ENCODE assay signal across 8 cellular contexts in the genomic region with DNA sequence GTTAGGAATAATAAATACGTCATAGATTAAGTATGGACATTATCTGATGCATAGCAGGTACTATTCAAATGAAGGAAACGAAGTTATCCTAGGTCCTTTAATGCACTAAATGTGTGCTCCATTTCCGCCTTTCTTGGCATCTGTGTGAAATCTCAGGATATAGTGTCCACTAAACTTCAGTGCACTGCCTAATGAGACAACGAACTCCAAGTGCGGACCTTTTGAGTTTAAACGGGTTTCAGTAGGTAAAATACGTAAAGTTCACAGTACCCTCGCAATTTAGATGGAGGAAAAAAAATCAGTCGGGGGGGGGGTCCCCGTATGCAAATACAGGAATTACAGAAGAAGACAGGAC. TPM values are rescaled to one million over a fixed set of nuclear protein-coding genes. Genes with fewer than 3 reads are reported as not detected.
A peak's percentile ranks its signal among the peaks of the same experiment; 100 is the strongest.
DNase-seq lines count a peak whose midpoint lies in the region; ATAC-seq, FAIRE-seq and TF ChIP-seq lines count a peak whose summit lies in the region.

No MANE protein-coding gene starts in this region.

- peaks cover 7% of the 10 kb centered on the region for H3K27me3 Mint-ChIP-seq in brain

- H3K9me3 Mint-ChIP-seq in brain: peaks cover 0 to 9% (median 0%) of the 10 kb centered on the region in 5 experiments

- no peak for TF ChIP-seq EP300 in tibial nerve (IDR thresholded peaks at IDR 0.05)

- H3K27me3 ChIP-seq in liver (ENCODE audit: control insufficient read depth in 4 of 4, insufficient read depth in 4 of 4, low read length in 3 of 4) (no peaks in the 10 kb centered on the region), tibial nerve (no peaks in the 10 kb centered on the region)

- peak overlapping the region; percentile 82 to 99 for H3K9ac ChIP-seq in liver (ENCODE audit: low read depth in 1 of 2, low read length in 2 of 2)

- H3K4me1 Mint-ChIP-seq in brain: peaks cover 36% of the 10 kb centered on the region

- TF ChIP-seq CTCF in brain (conservative IDR thresholded peaks at IDR 0.05) (no peak), liver (IDR thresholded peaks at IDR 0.05; ENCODE audit: low read depth, low read length, missing input control) (no peak), tibial nerve (IDR thresholded peaks at IDR 0.05) (no peak)

- TF ChIP-seq RAD21 in liver (IDR thresholded peaks at IDR 0.05): no peak

- no peaks in the 10 kb centered on the region for H3K36me3 Mint-ChIP-seq in brain

- no peaks in the 10 kb centered on the region for H3K9me3 ChIP-seq in liver (ENCODE audit: control insufficient read depth in 4 of 4, low read length in 3 of 4)
- H3K9me3 ChIP-seq in tibial nerve: peaks cover 0 to under 1% (median 0%) of the 10 kb centered on the region in 4 donors

- H3K27ac ChIP-seq in liver (ENCODE audit: low read depth in 1 of 2, low read length in 2 of 2) (peak overlapping the region; percentile 96 to 100), tibial nerve (peak overlapping the region; percentile 96 to 99 (median 98))

- TF ChIP-seq POLR2A in tibial nerve (IDR thresholded peaks at IDR 0.05): no peak
- TF ChIP-seq POLR2A in GM12891 (IDR thresholded peaks at IDR 0.05; ENCODE audit: low read depth, low read length): no peak

- peak overlapping the region; percentile 64 to 79 (median 68) for H3K4me3 ChIP-seq in liver (ENCODE audit: low read depth in 1 of 3, low read length in 3 of 3)
- H3K4me3 ChIP-seq in tibial nerve: peak overlapping the region; percentile 69 to 96 (median 90)

- 4% methylated on average over 10 of the region's 10 CpGs for WGBS in liver
- WGBS in tibial nerve, 2 donors: 3 to 4% methylated on average over 10 of the region's 10 CpGs

- peaks cover 0 to 21% (median 6%) of the 10 kb centered on the region in 4 donors for H3K4me1 ChIP-seq in liver (ENCODE audit: control insufficient read depth in 4 of 4, insufficient read depth in 4 of 4, low read length in 3 of 4)
- peaks cover 0 to 27% (median 8%) of the 10 kb centered on the region in 4 donors for H3K4me1 ChIP-seq in tibial nerve

- FAIRE-seq in HTR-8/SVneo (lab: Jason Lieb, UNC) (no peak), GM12891 (lab: Jason Lieb, UNC) (no peak)

- H3K4me3 Mint-ChIP-seq in brain: peak overlapping the region; percentile 88 to 99 (median 94)

- H3K36me3 ChIP-seq in liver (ENCODE audit: control insufficient read depth in 4 of 4, insufficient read depth in 3 of 4, low read depth in 1 of 4, low read length in 3 of 4): no peaks in the 10 kb centered on the region
- no peaks in the 10 kb centered on the region for H3K36me3 ChIP-seq in tibial nerve

- DNase-seq in HTR-8/SVneo (ENCODE audit: insufficient read length, low spot score): peak; percentile 24
- DNase-seq in tibial nerve (ENCODE audit: low spot score in 2 of 2): no peak
- no peak for DNase-seq in GM12891 (ENCODE audit: insufficient read length, low spot score)
- no peak for DNase-seq in activated CD8-positive, alpha-beta memory T cell treated with anti-CD3 and anti-CD28 coated beads for 24 hours
- DNase-seq in NCI-H1436 (lab: John Stamatoyannopoulos, UW): no peak

- H3K27ac Mint-ChIP-seq in brain: peak overlapping the region; percentile 71 to 99 (median 89)

- peak; percentile 1 for ATAC-seq in GM18498 (IDR thresholded peaks at IDR 0.05; ENCODE audit: unreplicated experiment)

TF ChIP-seq in liver, 16 proteins besides CTCF, POLR2A, EP300 and RAD21 (continues in another document):
- TF ChIP-seq RXRA (IDR thresholded peaks at IDR 0.05) (no peak), SP1 (IDR thresholded peaks at IDR 0.05) (no peak), EGR1 (IDR thresholded peaks at IDR 0.05; ENCODE audit: low read depth in 2 of 2) (no peak), GABPA (IDR thresholded peaks at IDR 0.05 in 1 of 2, conservative IDR thresholded peaks at IDR 0.05 in 1 of 2) (no peak), TAF1 (conservative IDR thresholded peaks at IDR 0.05) (no peak), JUND (IDR thresholded peaks at IDR 0.05) (no peak), YY1 (IDR thresholded peaks at IDR 0.05) (no peak), HNF4A (conservative IDR thresholded peaks at IDR 0.05) (no peak)
- TF ChIP-seq, protein P1, sequence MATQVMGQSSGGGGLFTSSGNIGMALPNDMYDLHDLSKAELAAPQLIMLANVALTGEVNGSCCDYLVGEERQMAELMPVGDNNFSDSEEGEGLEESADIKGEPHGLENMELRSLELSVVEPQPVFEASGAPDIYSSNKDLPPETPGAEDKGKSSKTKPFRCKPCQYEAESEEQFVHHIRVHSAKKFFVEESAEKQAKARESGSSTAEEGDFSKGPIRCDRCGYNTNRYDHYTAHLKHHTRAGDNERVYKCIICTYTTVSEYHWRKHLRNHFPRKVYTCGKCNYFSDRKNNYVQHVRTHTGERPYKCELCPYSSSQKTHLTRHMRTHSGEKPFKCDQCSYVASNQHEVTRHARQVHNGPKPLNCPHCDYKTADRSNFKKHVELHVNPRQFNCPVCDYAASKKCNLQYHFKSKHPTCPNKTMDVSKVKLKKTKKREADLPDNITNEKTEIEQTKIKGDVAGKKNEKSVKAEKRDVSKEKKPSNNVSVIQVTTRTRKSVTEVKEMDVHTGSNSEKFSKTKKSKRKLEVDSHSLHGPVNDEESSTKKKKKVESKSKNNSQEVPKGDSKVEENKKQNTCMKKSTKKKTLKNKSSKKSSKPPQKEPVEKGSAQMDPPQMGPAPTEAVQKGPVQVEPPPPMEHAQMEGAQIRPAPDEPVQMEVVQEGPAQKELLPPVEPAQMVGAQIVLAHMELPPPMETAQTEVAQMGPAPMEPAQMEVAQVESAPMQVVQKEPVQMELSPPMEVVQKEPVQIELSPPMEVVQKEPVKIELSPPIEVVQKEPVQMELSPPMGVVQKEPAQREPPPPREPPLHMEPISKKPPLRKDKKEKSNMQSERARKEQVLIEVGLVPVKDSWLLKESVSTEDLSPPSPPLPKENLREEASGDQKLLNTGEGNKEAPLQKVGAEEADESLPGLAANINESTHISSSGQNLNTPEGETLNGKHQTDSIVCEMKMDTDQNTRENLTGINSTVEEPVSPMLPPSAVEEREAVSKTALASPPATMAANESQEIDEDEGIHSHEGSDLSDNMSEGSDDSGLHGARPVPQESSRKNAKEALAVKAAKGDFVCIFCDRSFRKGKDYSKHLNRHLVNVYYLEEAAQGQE (IDR thresholded peaks at IDR 0.05): no peak
- TF ChIP-seq, protein P2, sequence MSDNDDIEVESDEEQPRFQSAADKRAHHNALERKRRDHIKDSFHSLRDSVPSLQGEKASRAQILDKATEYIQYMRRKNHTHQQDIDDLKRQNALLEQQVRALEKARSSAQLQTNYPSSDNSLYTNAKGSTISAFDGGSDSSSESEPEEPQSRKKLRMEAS (IDR thresholded peaks at IDR 0.05): no peak

TF ChIP-seq in GM12891, 5 proteins besides CTCF, POLR2A, EP300 and RAD21:
- TF ChIP-seq TAF1 (IDR thresholded peaks at IDR 0.05; ENCODE audit: low read depth, low read length) (no peak), SPI1 (IDR thresholded peaks at IDR 0.05; ENCODE audit: low read depth, low read length) (no peak), POU2F2 (IDR thresholded peaks at IDR 0.05; ENCODE audit: low read depth, low read length) (no peak), PAX5 (IDR thresholded peaks at IDR 0.05; ENCODE audit: insufficient read depth, low read length, severe bottlenecking) (no peak), POLR2AphosphoS5 (IDR thresholded peaks at IDR 0.05; ENCODE audit: low read depth, low read length) (no peak)

RNA-seq across cellular contexts. Expression of a gene that starts 0.8 kb away (rescaled TPM):
- polyA plus RNA-seq in brain (ENCODE audit: insufficient read depth, low read depth, low replicate concordance) (0.39 TPM), liver (1 to 10 TPM; 1.1 to 2.4 TPM)
- total RNA-seq in liver (1 to 10 TPM; 6.4 to 7.0 TPM), tibial nerve (10 to 100 TPM; 10.5 to 17.3 (median 12.7) TPM)
- polyA plus RNA-seq in GM12891 (2012; ENCODE audit: low read depth, missing spikeins): 9.3 TPM
